29 cellular contexts compared by ENCODE assay signal in the genomic region with DNA sequence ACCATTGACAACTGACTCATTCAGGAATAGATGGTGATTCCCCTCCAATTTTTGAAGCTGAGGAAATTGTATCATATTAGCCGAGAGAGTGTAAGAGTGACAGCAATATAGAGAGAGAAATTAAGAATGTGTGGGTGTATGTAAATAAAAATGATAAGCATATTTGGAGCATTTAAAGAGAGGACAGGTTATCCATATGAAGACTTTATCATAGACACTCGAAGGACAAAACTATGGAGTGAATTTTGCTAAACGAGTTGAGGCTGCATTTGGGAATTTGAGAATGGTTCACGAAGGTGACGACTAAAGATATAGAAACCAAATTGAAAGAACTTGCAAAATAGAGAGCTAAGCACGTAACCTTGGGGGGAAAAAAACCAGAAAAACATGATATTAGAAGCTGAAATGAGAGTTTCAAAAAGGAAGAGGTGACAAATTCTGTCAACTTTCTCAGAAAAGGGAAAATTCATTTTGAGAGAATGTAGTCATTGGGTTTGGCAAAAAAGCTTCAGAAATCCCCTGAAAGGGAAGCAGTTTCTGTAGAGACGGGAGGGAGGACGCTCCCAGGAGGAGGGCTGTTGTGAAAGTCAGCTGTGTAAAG.
DNase-seq lines count a peak whose midpoint lies in the region; ATAC-seq, FAIRE-seq and TF ChIP-seq lines count a peak whose summit lies in the region.
"Had no signal": no experiment of that assay in that cellular context is flagged by ENCODE, and none has a peak within 500 bp of the region (broad histone marks: within the 10 kb centered on the region; RNA-seq: fewer than 3 reads in every experiment).

No MANE protein-coding gene starts in this region.

- peak; percentile 8 for DNase-seq in activated CD4-positive, alpha-beta T cell treated with anti-CD3 and anti-CD28 coated beads for 36 hours
- DNase-seq in activated CD4-positive, alpha-beta T cell treated with anti-CD3 and anti-CD28 coated beads, Interleukin-2, amount 10 ng/mL, durations not matched to agents 7 days and 5 days: no peak
- DNase-seq in HT-29 (ENCODE audit: low spot score) (no peak), small intestine (no peak)
- DNase-seq: activated CD4-positive, CD25-positive, alpha-beta regulatory T cell; activated CD8-positive, alpha-beta memory T cell treated with anti-CD3 and anti-CD28 coated beads for 24 hours; amniotic stem cell; COR-L47; DND-41; foreskin keratinocyte; hypothalamus; kidney; mammary epithelial cell; MG63; NCI-H1694 treated with DMSO at 0.1 percent for 48 hours; NCI-H226; stimulated activated CD4-positive, alpha-beta T cell treated with anti-CD3 and anti-CD28 coated beads, Interleukin-15, amount 100 ng/mL, for 24 hours; T-helper 17 cell; tibial artery had no signal

- no peak overlapping the region for H3K27ac Mint-ChIP-seq in activated CD4-positive, alpha-beta T cell treated with anti-CD3 and anti-CD28 coated beads for 36 hours
- no peak overlapping the region for H3K27ac Mint-ChIP-seq in activated CD4-positive, alpha-beta T cell treated with anti-CD3 and anti-CD28 coated beads, Interleukin-2, amount 10 ng/mL, durations not matched to agents 7 days and 5 days
- H3K27ac Mint-ChIP-seq in dendritic cell treated with granulocyte-macrophage colony-stimulating factor and Interleukin-4, amounts not matched to agents 40 ng/mL and 50 ng/mL, for 4 days: peak overlapping the region; percentile 89
- H3K27ac Mint-ChIP-seq: T-helper 17 cell had no signal

- 66 to 81% (median 70%) methylated on average over 8 of the region's 8 CpGs for WGBS in small intestine, 3 donors

- H3K4me1 ChIP-seq in small intestine (ENCODE audit: control insufficient read depth in 2 of 2, insufficient read depth in 1 of 2, low read depth in 1 of 2, low read length in 1 of 2): no peaks in the 10 kb centered on the region
- H3K4me1 ChIP-seq: foreskin keratinocyte, right atrium auricular region, SJSA1, tibial artery had no signal

- H3K9me3 ChIP-seq in small intestine (ENCODE audit: control insufficient read depth, low read depth): no peaks in the 10 kb centered on the region
- H3K9me3 ChIP-seq: MG63, right atrium auricular region, SJSA1, tibial artery had no signal

- POLR2A ChIA-PET in activated CD4-positive, alpha-beta T cell treated with anti-CD3 and anti-CD28 coated beads for 36 hours (lab: Charles Lee): interaction anchor here (0.6 kb wide), 1 partner anchor 56 kb away, joined by 3 read pairs; no protein-coding TSS in a partner anchor
- POLR2A ChIA-PET in activated CD4-positive, alpha-beta T cell treated with anti-CD3 and anti-CD28 coated beads, Interleukin-2, amount 10 ng/mL, durations not matched to agents 7 days and 5 days (lab: Charles Lee): no interaction called here

- no peak overlapping the region for H3K4me3 ChIP-seq in small intestine (ENCODE audit: low read depth in 1 of 2, low read length in 2 of 2)
- H3K4me3 ChIP-seq: MG63, right atrium auricular region, SJSA1, tibial artery had no signal

- H3K27me3 ChIP-seq in small intestine (ENCODE audit: control insufficient read depth in 2 of 2, insufficient read depth in 2 of 2, low read length in 2 of 2): no peaks in the 10 kb centered on the region
- H3K27me3 ChIP-seq: foreskin keratinocyte, MG63, right atrium auricular region, SJSA1, tibial artery had no signal

- intact Hi-C loops in activated CD4-positive, alpha-beta T cell treated with anti-CD3 and anti-CD28 coated beads for 36 hours (cut with DNase I, micrococcal nuclease): no loop called here
- intact Hi-C loops in dendritic cell treated with granulocyte-macrophage colony-stimulating factor and Interleukin-4, amounts not matched to agents 40 ng/mL and 50 ng/mL, for 4 days (cut with micrococcal nuclease): loop anchor here (5.0 kb wide), 1 partner anchor 132 kb away; the partner anchor contains the start of gene KCNJ2

- ATAC-seq in activated CD4-positive, alpha-beta T cell treated with anti-CD3 and anti-CD28 coated beads for 36 hours: peak; percentile 73
- peak; percentile 64 for ATAC-seq in GM19438 (IDR thresholded peaks at IDR 0.05; ENCODE audit: low read depth, unreplicated experiment)
- ATAC-seq in HG03354 (IDR thresholded peaks at IDR 0.05; ENCODE audit: poor library complexity, severe bottlenecking, unreplicated experiment): peak; percentile 69
- no peak for ATAC-seq in SK-N-SH treated with all-trans-retinoic acid at 6 μM for 48 hours
- ATAC-seq: foreskin keratinocyte, Panc1, T-helper 17 cell had no signal

- H3K9me3 Mint-ChIP-seq in activated CD4-positive, alpha-beta T cell treated with anti-CD3 and anti-CD28 coated beads for 36 hours (ENCODE audit: low read depth): peaks cover 15% of the 10 kb centered on the region
- peaks cover 6% of the 10 kb centered on the region for H3K9me3 Mint-ChIP-seq in activated CD4-positive, alpha-beta T cell treated with anti-CD3 and anti-CD28 coated beads, Interleukin-2, amount 10 ng/mL, durations not matched to agents 7 days and 5 days
- peaks cover 29% of the 10 kb centered on the region for H3K9me3 Mint-ChIP-seq in dendritic cell treated with granulocyte-macrophage colony-stimulating factor and Interleukin-4, amounts not matched to agents 40 ng/mL and 50 ng/mL, for 4 days

- CTCF ChIA-PET in activated CD4-positive, alpha-beta T cell treated with anti-CD3 and anti-CD28 coated beads for 36 hours (lab: Charles Lee): interaction anchor here (0.6 kb wide), 1 partner anchor 154 kb away, joined by 3 read pairs; no protein-coding TSS in a partner anchor
- CTCF ChIA-PET in activated CD4-positive, alpha-beta T cell treated with anti-CD3 and anti-CD28 coated beads, Interleukin-2, amount 10 ng/mL, durations not matched to agents 7 days and 5 days (lab: Charles Lee): no interaction called here

- no peak overlapping the region for H3K27ac ChIP-seq in small intestine (ENCODE audit: low read depth in 1 of 2, low read length in 1 of 2)
- H3K27ac ChIP-seq: 22Rv1, foreskin keratinocyte, HL-60, right atrium auricular region, SJSA1, tibial artery had no signal

- no peak for FAIRE-seq in small intestine (lab: Jason Lieb, UNC)
- FAIRE-seq: H1, kidney had no signal

- H3K4me1 Mint-ChIP-seq in activated CD4-positive, alpha-beta T cell treated with anti-CD3 and anti-CD28 coated beads for 36 hours: peaks cover 7% of the 10 kb centered on the region
- H3K4me1 Mint-ChIP-seq in activated CD4-positive, alpha-beta T cell treated with anti-CD3 and anti-CD28 coated beads, Interleukin-2, amount 10 ng/mL, durations not matched to agents 7 days and 5 days: no peaks in the 10 kb centered on the region
- peaks cover 64% of the 10 kb centered on the region for H3K4me1 Mint-ChIP-seq in dendritic cell treated with granulocyte-macrophage colony-stimulating factor and Interleukin-4, amounts not matched to agents 40 ng/mL and 50 ng/mL, for 4 days (ENCODE audit: low read depth)
- H3K4me1 Mint-ChIP-seq: T-helper 17 cell had no signal

- no peaks in the 10 kb centered on the region for H3K36me3 ChIP-seq in small intestine (ENCODE audit: control insufficient read depth in 2 of 2, insufficient read depth in 2 of 2, low read length in 2 of 2)
- H3K36me3 ChIP-seq: MG63, right atrium auricular region, SJSA1, tibial artery had no signal

- H3K36me3 Mint-ChIP-seq in activated CD4-positive, alpha-beta T cell treated with anti-CD3 and anti-CD28 coated beads for 36 hours (ENCODE audit: low read depth): no peaks in the 10 kb centered on the region
- no peaks in the 10 kb centered on the region for H3K36me3 Mint-ChIP-seq in activated CD4-positive, alpha-beta T cell treated with anti-CD3 and anti-CD28 coated beads, Interleukin-2, amount 10 ng/mL, durations not matched to agents 7 days and 5 days (ENCODE audit: low read depth)
- peaks cover 13% of the 10 kb centered on the region for H3K36me3 Mint-ChIP-seq in dendritic cell treated with granulocyte-macrophage colony-stimulating factor and Interleukin-4, amounts not matched to agents 40 ng/mL and 50 ng/mL, for 4 days (ENCODE audit: low read depth)

- H3K4me3 Mint-ChIP-seq in activated CD4-positive, alpha-beta T cell treated with anti-CD3 and anti-CD28 coated beads for 36 hours: no peak overlapping the region
- H3K4me3 Mint-ChIP-seq in activated CD4-positive, alpha-beta T cell treated with anti-CD3 and anti-CD28 coated beads, Interleukin-2, amount 10 ng/mL, durations not matched to agents 7 days and 5 days: no peak overlapping the region
- peak overlapping the region; percentile 57 for H3K4me3 Mint-ChIP-seq in dendritic cell treated with granulocyte-macrophage colony-stimulating factor and Interleukin-4, amounts not matched to agents 40 ng/mL and 50 ng/mL, for 4 days
- H3K4me3 Mint-ChIP-seq: T-helper 17 cell had no signal

- H3K27me3 Mint-ChIP-seq in activated CD4-positive, alpha-beta T cell treated with anti-CD3 and anti-CD28 coated beads for 36 hours: peaks cover 2% of the 10 kb centered on the region
- H3K27me3 Mint-ChIP-seq in activated CD4-positive, alpha-beta T cell treated with anti-CD3 and anti-CD28 coated beads, Interleukin-2, amount 10 ng/mL, durations not matched to agents 7 days and 5 days: peaks cover 1% of the 10 kb centered on the region
- H3K27me3 Mint-ChIP-seq in dendritic cell treated with granulocyte-macrophage colony-stimulating factor and Interleukin-4, amounts not matched to agents 40 ng/mL and 50 ng/mL, for 4 days: no peaks in the 10 kb centered on the region
- H3K27me3 Mint-ChIP-seq: T-helper 17 cell had no signal

TF ChIP-seq in SK-N-SH treated with all-trans-retinoic acid at 6 μM for 48 hours, 23 proteins besides CTCF, POLR2A, EP300 and RAD21:
- TF ChIP-seq ISL1 (CRISPR knock-in tag; IDR thresholded peaks at IDR 0.05): no peak
- TF ChIP-seq, protein P1, sequence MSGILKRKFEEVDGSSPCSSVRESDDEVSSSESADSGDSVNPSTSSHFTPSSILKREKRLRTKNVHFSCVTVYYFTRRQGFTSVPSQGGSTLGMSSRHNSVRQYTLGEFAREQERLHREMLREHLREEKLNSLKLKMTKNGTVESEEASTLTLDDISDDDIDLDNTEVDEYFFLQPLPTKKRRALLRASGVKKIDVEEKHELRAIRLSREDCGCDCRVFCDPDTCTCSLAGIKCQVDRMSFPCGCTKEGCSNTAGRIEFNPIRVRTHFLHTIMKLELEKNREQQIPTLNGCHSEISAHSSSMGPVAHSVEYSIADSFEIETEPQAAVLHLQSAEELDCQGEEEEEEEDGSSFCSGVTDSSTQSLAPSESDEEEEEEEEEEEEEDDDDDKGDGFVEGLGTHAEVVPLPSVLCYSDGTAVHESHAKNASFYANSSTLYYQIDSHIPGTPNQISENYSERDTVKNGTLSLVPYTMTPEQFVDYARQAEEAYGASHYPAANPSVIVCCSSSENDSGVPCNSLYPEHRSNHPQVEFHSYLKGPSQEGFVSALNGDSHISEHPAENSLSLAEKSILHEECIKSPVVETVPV (CRISPR knock-in tag; IDR thresholded peaks at IDR 0.05): no peak
